In genomic region chr7:111668711-111669110, GRCh38 we compare ENCODE assay signal across 29 cellular contexts.
"Had no signal": no experiment of that assay in that cellular context is flagged by ENCODE, and none has a peak within 500 bp of the region (broad histone marks: within the 10 kb centered on the region; RNA-seq: fewer than 3 reads in every experiment).

No MANE protein-coding gene starts in this region.

- H3K4me2 ChIP-seq: smooth muscle cell had no signal

- H3K36me3 ChIP-seq: neutrophil, ovary, right lobe of liver, sigmoid colon, spleen, suprapubic skin, tibial artery, transverse colon, upper lobe of right lung, uterus had no signal

- H3K9ac ChIP-seq: parathyroid adenoma had no signal

- H3K4me1 ChIP-seq: parathyroid adenoma, psoas muscle, right lobe of liver, spleen, suprapubic skin, testis, tibial artery, transverse colon, upper lobe of right lung, uterus had no signal

- H3K79me2 ChIP-seq: parathyroid adenoma had no signal

- H3K4me3 ChIP-seq: ovary, psoas muscle, right lobe of liver, sigmoid colon, skin epidermis, smooth muscle cell, spleen, suprapubic skin, testis, tibial artery, transverse colon, upper lobe of right lung, uterus had no signal

- H3K9me3 ChIP-seq: neutrophil, ovary, psoas muscle, right lobe of liver, sigmoid colon, spleen, suprapubic skin, testis, tibial artery, transverse colon, upper lobe of right lung, uterus had no signal

- H2AFZ ChIP-seq: parathyroid adenoma had no signal

- DNase-seq: naive thymus-derived CD8-positive, alpha-beta T cell; nephron progenitor cell; nucleus accumbens; ovary; posterior cingulate gyrus; psoas muscle; right cardiac atrium; right lobe of liver; sigmoid colon; spleen; stimulated activated CD4-positive, alpha-beta T cell treated with anti-CD3 and anti-CD28 coated beads, Interleukin-12 subunit alpha, Interleukin-12 subunit beta, amount 100 ng/mL, for 4 hours; stimulated activated CD4-positive, alpha-beta T cell treated with anti-CD3 and anti-CD28 coated beads, Interleukin-1b, Interleukin-23, amount 100 ng/mL, for 48 hours; stimulated activated CD4-positive, alpha-beta T cell treated with anti-CD3 and anti-CD28 coated beads, Interleukin-4, amount 100 ng/mL, for 1 hour; stimulated activated CD4-positive, alpha-beta T cell treated with anti-CD3 and anti-CD28 coated beads, Interleukin-4, amount 100 ng/mL, for 4 hours; stimulated activated CD8-positive, alpha-beta memory T cell treated with anti-CD3 and anti-CD28 coated beads, Interleukin-4, amount 100 ng/mL, for 48 hours; stimulated activated naive CD4-positive, alpha-beta T cell; stimulated activated naive CD8-positive, alpha-beta T cell treated with anti-CD3 and anti-CD28 coated beads, Interleukin-15, amount 100 ng/mL, for 72 hours; stimulated activated naive CD8-positive, alpha-beta T cell treated with anti-CD3 and anti-CD28 coated beads, Interleukin-15, Interleukin-2, amounts not matched to agents 100 U/mL and 50 U/mL, for 24 hours; substantia nigra; testis; tibial artery; transverse colon; upper lobe of right lung; uterus had no signal

- H3K27me3 ChIP-seq: neutrophil, ovary, right lobe of liver, sigmoid colon, suprapubic skin, testis, tibial artery, transverse colon, upper lobe of right lung, uterus had no signal

- H3K27ac ChIP-seq: neutrophil, ovary, parathyroid adenoma, psoas muscle, right lobe of liver, sigmoid colon, skin epidermis, spleen, suprapubic skin, testis, tibial artery, transverse colon, upper lobe of right lung, uterus had no signal
